In genomic region chr4:152773322-152773721, GRCh38 we compare ENCODE assay signal across 2 cellular contexts.
TF ChIP-seq lines count a peak whose summit lies in the region.

No MANE protein-coding gene starts in this region.

TF ChIP-seq in HepG2, 621 proteins besides CTCF, POLR2A, EP300 and RAD21:
- TF ChIP-seq MAFF (IDR thresholded peaks at IDR 0.05; ENCODE audit: low read depth, low read length) (peak; percentile 97), MAFK (conservative IDR thresholded peaks at IDR 0.05 in 1 of 2, IDR thresholded peaks at IDR 0.05 in 1 of 2; ENCODE audit: low read length in 2 of 2) (peak; percentile 95 to 98), HMGXB4 (CRISPR knock-in tag; IDR thresholded peaks at IDR 0.05; ENCODE audit: borderline replicate concordance in 1 of 2, low read depth in 1 of 2) (no peak)

TF ChIP-seq in K562, 482 proteins besides CTCF, POLR2A, EP300 and RAD21 (continues in another document):
- TF ChIP-seq BDP1 (IDR thresholded peaks at IDR 0.05; ENCODE audit: insufficient read depth, insufficient read length) (no peak), FOXP4 (CRISPR knock-in tag; IDR thresholded peaks at IDR 0.05; ENCODE audit: borderline replicate concordance) (no peak), ATF7 (IDR thresholded peaks at IDR 0.05) (no peak), ZNF57 (CRISPR knock-in tag; IDR thresholded peaks at IDR 0.05) (no peak), PHB2 (IDR thresholded peaks at IDR 0.05; ENCODE audit: low read depth) (no peak), RFX1 (IDR thresholded peaks at IDR 0.05) (no peak), E2F6 (IDR thresholded peaks at IDR 0.05; ENCODE audit: borderline replicate concordance in 1 of 2, extremely low read depth in 1 of 2, insufficient read depth in 1 of 2, insufficient read length in 1 of 2, low read depth in 1 of 2, low read length in 1 of 2, poor library complexity in 1 of 2, severe bottlenecking in 1 of 2) (no peak), ATF4 (CRISPR knock-in tag; IDR thresholded peaks at IDR 0.05) (no peak), HCFC1 (IDR thresholded peaks at IDR 0.05; ENCODE audit: low read depth, low read length) (no peak), DEAF1 (CRISPR knock-in tag; IDR thresholded peaks at IDR 0.05) (no peak), SP1 (CRISPR knock-in tag; IDR thresholded peaks at IDR 0.05) (no peak), TEAD2 (tag; IDR thresholded peaks at IDR 0.05) (no peak), MAFK (IDR thresholded peaks at IDR 0.05; ENCODE audit: low read length) (peak; percentile 91), GATA2 (CRISPR knock-in tag; IDR thresholded peaks at IDR 0.05) (no peak), ZBTB33 (CRISPR knock-in tag; IDR thresholded peaks at IDR 0.05) (no peak), BRF1 (IDR thresholded peaks at IDR 0.05; ENCODE audit: borderline replicate concordance, extremely low read depth, insufficient read length) (no peak), EP400 (IDR thresholded peaks at IDR 0.05) (no peak), PCBP2 (IDR thresholded peaks at IDR 0.05; ENCODE audit: low read depth, low read length, poor library complexity, severe bottlenecking) (no peak), ZKSCAN1 (IDR thresholded peaks at IDR 0.05; ENCODE audit: low read depth, low read length) (no peak), C11orf30 (IDR thresholded peaks at IDR 0.05; ENCODE audit: low read depth) (peak; percentile 84), MAFF (IDR thresholded peaks at IDR 0.05; ENCODE audit: low read length) (peak; percentile 90), RHOXF2B (CRISPR knock-in tag; conservative IDR thresholded peaks at IDR 0.05) (no peak), ZNF561 (CRISPR knock-in tag; conservative IDR thresholded peaks at IDR 0.05) (no peak), HMBOX1 (IDR thresholded peaks at IDR 0.05) (no peak), ZNF274 (IDR thresholded peaks at IDR 0.05; ENCODE audit: borderline replicate concordance, low read depth, low read length) (no peak), MAFG (tag; conservative IDR thresholded peaks at IDR 0.05) (peak; percentile 85), ZNF316 (IDR thresholded peaks at IDR 0.05) (peak; percentile 91), FOXJ3 (CRISPR knock-in tag; IDR thresholded peaks at IDR 0.05) (no peak), ZNF592 (IDR thresholded peaks at IDR 0.05) (no peak), ZBTB1 (CRISPR knock-in tag; IDR thresholded peaks at IDR 0.05; ENCODE audit: borderline replicate concordance, low read depth) (no peak), ZNF280A (IDR thresholded peaks at IDR 0.05; ENCODE audit: low read depth, partially characterized antibody) (no peak), MTA1 (IDR thresholded peaks at IDR 0.05; ENCODE audit: borderline replicate concordance) (no peak), RERE (CRISPR knock-in tag; IDR thresholded peaks at IDR 0.05; ENCODE audit: borderline replicate concordance) (no peak), ZNF175 (CRISPR knock-in tag; IDR thresholded peaks at IDR 0.05; ENCODE audit: low read depth) (no peak), ZNF280B (CRISPR knock-in tag; IDR thresholded peaks at IDR 0.05) (no peak), GABPA (tag; conservative IDR thresholded peaks at IDR 0.05; ENCODE audit: low read depth) (no peak), MEF2D (tag; conservative IDR thresholded peaks at IDR 0.05; ENCODE audit: low read depth) (no peak)
